Comparison of ENCODE assay signal across 24 cellular contexts in the genomic region with DNA sequence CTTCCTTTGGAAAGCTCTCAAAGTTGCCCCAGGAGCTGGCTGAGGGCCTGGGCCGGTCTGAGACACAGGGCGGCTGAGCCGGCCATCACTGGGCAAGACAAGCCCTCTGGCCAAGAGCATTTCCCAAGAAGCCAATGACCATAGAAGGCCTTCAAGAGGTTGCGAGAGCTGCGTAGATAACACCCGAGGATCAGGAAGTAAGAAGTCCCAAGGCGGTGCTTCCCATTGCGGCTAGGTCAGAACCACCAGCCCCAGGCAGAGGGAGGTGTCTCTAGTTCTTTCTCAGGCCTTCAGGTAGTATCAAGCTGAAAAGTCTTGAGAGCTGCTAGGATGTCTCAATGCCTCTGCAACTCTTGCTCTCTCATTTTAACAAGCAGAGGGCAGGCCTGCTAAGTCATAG. TPM values are rescaled to one million over a fixed set of nuclear protein-coding genes. Genes with fewer than 3 reads are reported as not detected.
"Had no signal": no experiment of that assay in that cellular context is flagged by ENCODE, and none has a peak within 500 bp of the region (broad histone marks: within the 10 kb centered on the region; RNA-seq: fewer than 3 reads in every experiment).

No MANE protein-coding gene starts in this region.

- H3K27ac ChIP-seq: RWPE1 had no signal

- H3K9me3 ChIP-seq: SK-N-SH had no signal

- ATAC-seq: HepG2 had no signal

- H3K4me2 ChIP-seq: SK-N-SH had no signal

- DNase-seq: IMR-90, Kasumi-1, KG1, MM.1S, NCI-H1092, NCI-H1105 treated with DMSO at 0.1 percent for 48 hours, NCI-H1417 treated with DMSO at 0.1 percent for 48 hours, NCI-H146, NCI-H1694 treated with DMSO at 0.1 percent for 48 hours, NCI-H1930, NCI-H2081, NCI-H2107, NCI-H2227 treated with DMSO at 0.1 percent for 48 hours, NCI-H446, NCI-H510A, NCI-H524 treated with DMSO at 0.1 percent for 48 hours, NCI-H69, NCI-H774, SHP77, SK-N-SH had no signal

- H3K9ac ChIP-seq: SK-N-SH had no signal

RNA-seq across cellular contexts. Expression of a gene that starts 54.0 kb away (rescaled TPM):
- total RNA-seq: HepG2, IMR-90, M059J, SK-MEL-5 had no signal
- polyA plus RNA-seq: HepG2, IMR-90, SK-N-SH had no signal
